Comparison of ENCODE assay signal across 8 cellular contexts in genomic region chr7:44678468-44679179, GRCh38.
DNase-seq lines count a peak whose midpoint lies in the region.

No MANE protein-coding gene starts in this region.

- DNase-seq in GM03348 (ENCODE audit: low spot score), result peak; percentile 86
- peak; percentile 19 for DNase-seq in SK-MEL-5 (ENCODE audit: low read depth, low spot score)
- DNase-seq in fibroblast of the conjunctiva (ENCODE audit: low read depth), result peak; percentile 64
- peak; percentile 50 for DNase-seq in putamen (ENCODE audit: low spot score)
- no peak for DNase-seq in UCSD-AML1 (lab: John Stamatoyannopoulos, UW; ENCODE audit: unreplicated experiment)
- no peak for DNase-seq in activated CD4-positive, CD25-positive, alpha-beta regulatory T cell treated with anti-CD3 and anti-CD28 coated beads, Interleukin-2, amount 50 U/mL, for 72 hours
- no peak for DNase-seq in DMS79 (lab: John Stamatoyannopoulos, UW)
- DNase-seq in D341Med (ENCODE audit: low spot score), result no peak

- in situ Hi-C loops in SK-MEL-5 (cut with HindIII; ENCODE audit: low pct_unique_long_range_greater_than_20kb, low sequenced_read_pairs), result no loop called here

Comparison
In these comparisons a context has a peak if more than half of its experiments do, and no peak if none do; other contexts are left out.
1. DNase-seq: peak in GM03348 (single experiment), SK-MEL-5 (single experiment), fibroblast of the conjunctiva (single experiment) and putamen (single experiment); none in UCSD-AML1 (single experiment), activated CD4-positive, CD25-positive, alpha-beta regulatory T cell treated with anti-CD3 and anti-CD28 coated beads, Interleukin-2, amount 50 U/mL, for 72 hours (single experiment), DMS79 (single experiment) and D341Med (single experiment).